Comparison of ENCODE assay signal across 1 cellular context in the genomic region with DNA sequence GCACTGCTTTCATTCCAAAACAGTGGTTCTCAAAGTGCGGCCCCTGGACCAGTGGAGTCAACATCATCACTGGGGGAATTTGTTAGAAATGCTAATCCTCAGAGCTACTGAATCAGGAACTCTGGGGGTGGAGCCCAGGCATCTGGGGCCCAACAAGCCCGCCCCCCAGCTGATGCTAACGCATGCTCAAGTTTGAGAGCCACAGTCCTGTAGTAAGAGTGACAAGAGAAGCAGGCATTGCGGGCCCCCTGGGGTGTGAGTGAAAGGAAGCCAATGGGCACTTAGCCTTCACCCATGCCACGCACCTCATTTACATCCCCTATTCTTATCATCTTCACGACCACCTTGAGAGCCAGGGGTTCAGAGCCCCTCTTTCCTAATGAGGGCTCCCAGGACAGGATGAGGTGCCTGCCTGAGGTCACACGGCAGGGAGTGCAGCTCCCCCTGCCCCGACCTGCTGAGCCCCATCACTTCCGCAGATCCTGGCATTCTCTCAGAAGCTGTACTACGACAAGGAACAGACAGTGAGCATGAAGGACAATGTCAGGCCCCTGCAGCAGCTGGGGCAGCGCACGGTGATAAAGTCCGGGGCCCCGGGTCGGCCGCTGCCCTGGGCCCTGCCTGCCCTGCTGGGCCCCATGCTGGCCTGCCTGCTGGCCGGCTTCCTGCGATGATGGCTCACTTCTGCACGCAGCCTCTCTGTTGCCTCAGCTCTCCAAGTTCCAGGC.
A peak's percentile ranks its signal among the peaks of the same experiment; 100 is the strongest.
TF ChIP-seq lines count a peak whose summit lies in the region.

No MANE protein-coding gene starts in this region.

TF ChIP-seq in HepG2, 621 proteins besides CTCF, POLR2A, EP300 and RAD21 (continued from another document and continues in another):
- TF ChIP-seq, protein P1, sequence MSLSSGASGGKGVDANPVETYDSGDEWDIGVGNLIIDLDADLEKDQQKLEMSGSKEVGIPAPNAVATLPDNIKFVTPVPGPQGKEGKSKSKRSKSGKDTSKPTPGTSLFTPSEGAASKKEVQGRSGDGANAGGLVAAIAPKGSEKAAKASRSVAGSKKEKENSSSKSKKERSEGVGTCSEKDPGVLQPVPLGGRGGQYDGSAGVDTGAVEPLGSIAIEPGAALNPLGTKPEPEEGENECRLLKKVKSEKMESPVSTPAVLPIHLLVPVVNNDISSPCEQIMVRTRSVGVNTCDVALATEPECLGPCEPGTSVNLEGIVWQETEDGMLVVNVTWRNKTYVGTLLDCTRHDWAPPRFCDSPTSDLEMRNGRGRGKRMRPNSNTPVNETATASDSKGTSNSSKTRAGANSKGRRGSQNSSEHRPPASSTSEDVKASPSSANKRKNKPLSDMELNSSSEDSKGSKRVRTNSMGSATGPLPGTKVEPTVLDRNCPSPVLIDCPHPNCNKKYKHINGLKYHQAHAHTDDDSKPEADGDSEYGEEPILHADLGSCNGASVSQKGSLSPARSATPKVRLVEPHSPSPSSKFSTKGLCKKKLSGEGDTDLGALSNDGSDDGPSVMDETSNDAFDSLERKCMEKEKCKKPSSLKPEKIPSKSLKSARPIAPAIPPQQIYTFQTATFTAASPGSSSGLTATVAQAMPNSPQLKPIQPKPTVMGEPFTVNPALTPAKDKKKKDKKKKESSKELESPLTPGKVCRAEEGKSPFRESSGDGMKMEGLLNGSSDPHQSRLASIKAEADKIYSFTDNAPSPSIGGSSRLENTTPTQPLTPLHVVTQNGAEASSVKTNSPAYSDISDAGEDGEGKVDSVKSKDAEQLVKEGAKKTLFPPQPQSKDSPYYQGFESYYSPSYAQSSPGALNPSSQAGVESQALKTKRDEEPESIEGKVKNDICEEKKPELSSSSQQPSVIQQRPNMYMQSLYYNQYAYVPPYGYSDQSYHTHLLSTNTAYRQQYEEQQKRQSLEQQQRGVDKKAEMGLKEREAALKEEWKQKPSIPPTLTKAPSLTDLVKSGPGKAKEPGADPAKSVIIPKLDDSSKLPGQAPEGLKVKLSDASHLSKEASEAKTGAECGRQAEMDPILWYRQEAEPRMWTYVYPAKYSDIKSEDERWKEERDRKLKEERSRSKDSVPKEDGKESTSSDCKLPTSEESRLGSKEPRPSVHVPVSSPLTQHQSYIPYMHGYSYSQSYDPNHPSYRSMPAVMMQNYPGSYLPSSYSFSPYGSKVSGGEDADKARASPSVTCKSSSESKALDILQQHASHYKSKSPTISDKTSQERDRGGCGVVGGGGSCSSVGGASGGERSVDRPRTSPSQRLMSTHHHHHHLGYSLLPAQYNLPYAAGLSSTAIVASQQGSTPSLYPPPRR (CRISPR knock-in tag; IDR thresholded peaks at IDR 0.05; ENCODE audit: borderline replicate concordance), result no peak
- TF ChIP-seq KDM2A (CRISPR knock-in tag; IDR thresholded peaks at IDR 0.05; ENCODE audit: borderline replicate concordance, low read depth), result no peak
- no peak for TF ChIP-seq ZNF335 (CRISPR knock-in tag; IDR thresholded peaks at IDR 0.05)
- TF ChIP-seq, protein P2, sequence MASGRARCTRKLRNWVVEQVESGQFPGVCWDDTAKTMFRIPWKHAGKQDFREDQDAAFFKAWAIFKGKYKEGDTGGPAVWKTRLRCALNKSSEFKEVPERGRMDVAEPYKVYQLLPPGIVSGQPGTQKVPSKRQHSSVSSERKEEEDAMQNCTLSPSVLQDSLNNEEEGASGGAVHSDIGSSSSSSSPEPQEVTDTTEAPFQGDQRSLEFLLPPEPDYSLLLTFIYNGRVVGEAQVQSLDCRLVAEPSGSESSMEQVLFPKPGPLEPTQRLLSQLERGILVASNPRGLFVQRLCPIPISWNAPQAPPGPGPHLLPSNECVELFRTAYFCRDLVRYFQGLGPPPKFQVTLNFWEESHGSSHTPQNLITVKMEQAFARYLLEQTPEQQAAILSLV (CRISPR knock-in tag; IDR thresholded peaks at IDR 0.05; ENCODE audit: borderline replicate concordance), result peak; percentile 33; the same call in 1 of the 2 replicates
- no peak for TF ChIP-seq SMC3 (IDR thresholded peaks at IDR 0.05; ENCODE audit: low read length)
- TF ChIP-seq, protein P3, sequence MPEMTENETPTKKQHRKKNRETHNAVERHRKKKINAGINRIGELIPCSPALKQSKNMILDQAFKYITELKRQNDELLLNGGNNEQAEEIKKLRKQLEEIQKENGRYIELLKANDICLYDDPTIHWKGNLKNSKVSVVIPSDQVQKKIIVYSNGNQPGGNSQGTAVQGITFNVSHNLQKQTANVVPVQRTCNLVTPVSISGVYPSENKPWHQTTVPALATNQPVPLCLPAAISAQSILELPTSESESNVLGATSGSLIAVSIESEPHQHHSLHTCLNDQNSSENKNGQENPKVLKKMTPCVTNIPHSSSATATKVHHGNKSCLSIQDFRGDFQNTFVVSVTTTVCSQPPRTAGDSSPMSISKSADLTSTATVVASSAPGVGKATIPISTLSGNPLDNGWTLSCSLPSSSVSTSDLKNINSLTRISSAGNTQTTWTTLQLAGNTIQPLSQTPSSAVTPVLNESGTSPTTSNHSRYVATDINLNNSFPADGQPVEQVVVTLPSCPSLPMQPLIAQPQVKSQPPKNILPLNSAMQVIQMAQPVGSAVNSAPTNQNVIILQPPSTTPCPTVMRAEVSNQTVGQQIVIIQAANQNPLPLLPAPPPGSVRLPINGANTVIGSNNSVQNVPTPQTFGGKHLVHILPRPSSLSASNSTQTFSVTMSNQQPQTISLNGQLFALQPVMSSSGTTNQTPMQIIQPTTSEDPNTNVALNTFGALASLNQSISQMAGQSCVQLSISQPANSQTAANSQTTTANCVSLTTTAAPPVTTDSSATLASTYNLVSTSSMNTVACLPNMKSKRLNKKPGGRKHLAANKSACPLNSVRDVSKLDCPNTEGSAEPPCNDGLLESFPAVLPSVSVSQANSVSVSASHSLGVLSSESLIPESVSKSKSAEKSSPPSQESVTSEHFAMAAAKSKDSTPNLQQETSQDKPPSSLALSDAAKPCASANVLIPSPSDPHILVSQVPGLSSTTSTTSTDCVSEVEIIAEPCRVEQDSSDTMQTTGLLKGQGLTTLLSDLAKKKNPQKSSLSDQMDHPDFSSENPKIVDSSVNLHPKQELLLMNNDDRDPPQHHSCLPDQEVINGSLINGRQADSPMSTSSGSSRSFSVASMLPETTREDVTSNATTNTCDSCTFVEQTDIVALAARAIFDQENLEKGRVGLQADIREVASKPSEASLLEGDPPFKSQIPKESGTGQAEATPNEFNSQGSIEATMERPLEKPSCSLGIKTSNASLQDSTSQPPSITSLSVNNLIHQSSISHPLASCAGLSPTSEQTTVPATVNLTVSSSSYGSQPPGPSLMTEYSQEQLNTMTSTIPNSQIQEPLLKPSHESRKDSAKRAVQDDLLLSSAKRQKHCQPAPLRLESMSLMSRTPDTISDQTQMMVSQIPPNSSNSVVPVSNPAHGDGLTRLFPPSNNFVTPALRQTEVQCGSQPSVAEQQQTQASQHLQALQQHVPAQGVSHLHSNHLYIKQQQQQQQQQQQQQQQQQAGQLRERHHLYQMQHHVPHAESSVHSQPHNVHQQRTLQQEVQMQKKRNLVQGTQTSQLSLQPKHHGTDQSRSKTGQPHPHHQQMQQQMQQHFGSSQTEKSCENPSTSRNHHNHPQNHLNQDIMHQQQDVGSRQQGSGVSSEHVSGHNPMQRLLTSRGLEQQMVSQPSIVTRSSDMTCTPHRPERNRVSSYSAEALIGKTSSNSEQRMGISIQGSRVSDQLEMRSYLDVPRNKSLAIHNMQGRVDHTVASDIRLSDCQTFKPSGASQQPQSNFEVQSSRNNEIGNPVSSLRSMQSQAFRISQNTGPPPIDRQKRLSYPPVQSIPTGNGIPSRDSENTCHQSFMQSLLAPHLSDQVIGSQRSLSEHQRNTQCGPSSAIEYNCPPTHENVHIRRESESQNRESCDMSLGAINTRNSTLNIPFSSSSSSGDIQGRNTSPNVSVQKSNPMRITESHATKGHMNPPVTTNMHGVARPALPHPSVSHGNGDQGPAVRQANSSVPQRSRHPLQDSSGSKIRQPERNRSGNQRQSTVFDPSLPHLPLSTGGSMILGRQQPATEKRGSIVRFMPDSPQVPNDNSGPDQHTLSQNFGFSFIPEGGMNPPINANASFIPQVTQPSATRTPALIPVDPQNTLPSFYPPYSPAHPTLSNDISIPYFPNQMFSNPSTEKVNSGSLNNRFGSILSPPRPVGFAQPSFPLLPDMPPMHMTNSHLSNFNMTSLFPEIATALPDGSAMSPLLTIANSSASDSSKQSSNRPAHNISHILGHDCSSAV (CRISPR knock-in tag; IDR thresholded peaks at IDR 0.05; ENCODE audit: borderline replicate concordance), result no peak
- TF ChIP-seq, protein P4, sequence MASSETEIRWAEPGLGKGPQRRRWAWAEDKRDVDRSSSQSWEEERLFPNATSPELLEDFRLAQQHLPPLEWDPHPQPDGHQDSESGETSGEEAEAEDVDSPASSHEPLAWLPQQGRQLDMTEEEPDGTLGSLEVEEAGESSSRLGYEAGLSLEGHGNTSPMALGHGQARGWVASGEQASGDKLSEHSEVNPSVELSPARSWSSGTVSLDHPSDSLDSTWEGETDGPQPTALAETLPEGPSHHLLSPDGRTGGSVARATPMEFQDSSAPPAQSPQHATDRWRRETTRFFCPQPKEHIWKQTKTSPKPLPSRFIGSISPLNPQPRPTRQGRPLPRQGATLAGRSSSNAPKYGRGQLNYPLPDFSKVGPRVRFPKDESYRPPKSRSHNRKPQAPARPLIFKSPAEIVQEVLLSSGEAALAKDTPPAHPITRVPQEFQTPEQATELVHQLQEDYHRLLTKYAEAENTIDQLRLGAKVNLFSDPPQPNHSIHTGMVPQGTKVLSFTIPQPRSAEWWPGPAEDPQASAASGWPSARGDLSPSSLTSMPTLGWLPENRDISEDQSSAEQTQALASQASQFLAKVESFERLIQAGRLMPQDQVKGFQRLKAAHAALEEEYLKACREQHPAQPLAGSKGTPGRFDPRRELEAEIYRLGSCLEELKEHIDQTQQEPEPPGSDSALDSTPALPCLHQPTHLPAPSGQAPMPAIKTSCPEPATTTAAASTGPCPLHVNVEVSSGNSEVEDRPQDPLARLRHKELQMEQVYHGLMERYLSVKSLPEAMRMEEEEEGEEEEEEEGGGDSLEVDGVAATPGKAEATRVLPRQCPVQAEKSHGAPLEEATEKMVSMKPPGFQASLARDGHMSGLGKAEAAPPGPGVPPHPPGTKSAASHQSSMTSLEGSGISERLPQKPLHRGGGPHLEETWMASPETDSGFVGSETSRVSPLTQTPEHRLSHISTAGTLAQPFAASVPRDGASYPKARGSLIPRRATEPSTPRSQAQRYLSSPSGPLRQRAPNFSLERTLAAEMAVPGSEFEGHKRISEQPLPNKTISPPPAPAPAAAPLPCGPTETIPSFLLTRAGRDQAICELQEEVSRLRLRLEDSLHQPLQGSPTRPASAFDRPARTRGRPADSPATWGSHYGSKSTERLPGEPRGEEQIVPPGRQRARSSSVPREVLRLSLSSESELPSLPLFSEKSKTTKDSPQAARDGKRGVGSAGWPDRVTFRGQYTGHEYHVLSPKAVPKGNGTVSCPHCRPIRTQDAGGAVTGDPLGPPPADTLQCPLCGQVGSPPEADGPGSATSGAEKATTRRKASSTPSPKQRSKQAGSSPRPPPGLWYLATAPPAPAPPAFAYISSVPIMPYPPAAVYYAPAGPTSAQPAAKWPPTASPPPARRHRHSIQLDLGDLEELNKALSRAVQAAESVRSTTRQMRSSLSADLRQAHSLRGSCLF (CRISPR knock-in tag; IDR thresholded peaks at IDR 0.05; ENCODE audit: borderline replicate concordance), result no peak
- TF ChIP-seq, protein P5, sequence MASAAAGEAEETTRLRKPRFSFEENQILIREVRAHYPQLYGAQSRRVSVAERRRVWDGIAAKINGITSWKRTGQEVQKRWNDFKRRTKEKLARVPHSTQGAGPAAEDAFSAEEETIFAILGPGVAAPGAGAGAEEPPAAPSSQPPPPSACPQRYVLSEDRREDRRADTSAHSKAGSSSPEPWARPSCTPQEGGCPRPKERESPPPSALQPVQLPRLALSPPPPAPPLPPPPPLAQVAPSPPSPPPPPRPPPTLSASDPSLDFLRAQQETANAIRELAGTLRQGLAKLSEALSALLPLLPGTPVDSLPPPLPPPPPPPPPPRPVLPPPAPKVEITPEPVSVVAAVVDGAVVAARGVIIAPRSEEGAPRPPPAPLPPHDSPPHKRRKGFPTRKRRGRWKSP (CRISPR knock-in tag; IDR thresholded peaks at IDR 0.05), result no peak
- no peak for TF ChIP-seq MAF1 (CRISPR knock-in tag; IDR thresholded peaks at IDR 0.05; ENCODE audit: borderline replicate concordance)
- TF ChIP-seq, protein P6, sequence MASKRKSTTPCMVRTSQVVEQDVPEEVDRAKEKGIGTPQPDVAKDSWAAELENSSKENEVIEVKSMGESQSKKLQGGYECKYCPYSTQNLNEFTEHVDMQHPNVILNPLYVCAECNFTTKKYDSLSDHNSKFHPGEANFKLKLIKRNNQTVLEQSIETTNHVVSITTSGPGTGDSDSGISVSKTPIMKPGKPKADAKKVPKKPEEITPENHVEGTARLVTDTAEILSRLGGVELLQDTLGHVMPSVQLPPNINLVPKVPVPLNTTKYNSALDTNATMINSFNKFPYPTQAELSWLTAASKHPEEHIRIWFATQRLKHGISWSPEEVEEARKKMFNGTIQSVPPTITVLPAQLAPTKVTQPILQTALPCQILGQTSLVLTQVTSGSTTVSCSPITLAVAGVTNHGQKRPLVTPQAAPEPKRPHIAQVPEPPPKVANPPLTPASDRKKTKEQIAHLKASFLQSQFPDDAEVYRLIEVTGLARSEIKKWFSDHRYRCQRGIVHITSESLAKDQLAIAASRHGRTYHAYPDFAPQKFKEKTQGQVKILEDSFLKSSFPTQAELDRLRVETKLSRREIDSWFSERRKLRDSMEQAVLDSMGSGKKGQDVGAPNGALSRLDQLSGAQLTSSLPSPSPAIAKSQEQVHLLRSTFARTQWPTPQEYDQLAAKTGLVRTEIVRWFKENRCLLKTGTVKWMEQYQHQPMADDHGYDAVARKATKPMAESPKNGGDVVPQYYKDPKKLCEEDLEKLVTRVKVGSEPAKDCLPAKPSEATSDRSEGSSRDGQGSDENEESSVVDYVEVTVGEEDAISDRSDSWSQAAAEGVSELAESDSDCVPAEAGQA (IDR thresholded peaks at IDR 0.05; ENCODE audit: low read depth), result no peak
- TF ChIP-seq, protein P6 (CRISPR knock-in tag; IDR thresholded peaks at IDR 0.05; ENCODE audit: borderline replicate concordance), result no peak
- TF ChIP-seq, protein P7, sequence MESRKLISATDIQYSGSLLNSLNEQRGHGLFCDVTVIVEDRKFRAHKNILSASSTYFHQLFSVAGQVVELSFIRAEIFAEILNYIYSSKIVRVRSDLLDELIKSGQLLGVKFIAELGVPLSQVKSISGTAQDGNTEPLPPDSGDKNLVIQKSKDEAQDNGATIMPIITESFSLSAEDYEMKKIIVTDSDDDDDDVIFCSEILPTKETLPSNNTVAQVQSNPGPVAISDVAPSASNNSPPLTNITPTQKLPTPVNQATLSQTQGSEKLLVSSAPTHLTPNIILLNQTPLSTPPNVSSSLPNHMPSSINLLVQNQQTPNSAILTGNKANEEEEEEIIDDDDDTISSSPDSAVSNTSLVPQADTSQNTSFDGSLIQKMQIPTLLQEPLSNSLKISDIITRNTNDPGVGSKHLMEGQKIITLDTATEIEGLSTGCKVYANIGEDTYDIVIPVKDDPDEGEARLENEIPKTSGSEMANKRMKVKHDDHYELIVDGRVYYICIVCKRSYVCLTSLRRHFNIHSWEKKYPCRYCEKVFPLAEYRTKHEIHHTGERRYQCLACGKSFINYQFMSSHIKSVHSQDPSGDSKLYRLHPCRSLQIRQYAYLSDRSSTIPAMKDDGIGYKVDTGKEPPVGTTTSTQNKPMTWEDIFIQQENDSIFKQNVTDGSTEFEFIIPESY (CRISPR knock-in tag; IDR thresholded peaks at IDR 0.05), result no peak
